ENCODE assay signal across 20 cellular contexts in genomic region chr2:108413731-108414130, GRCh38. TPM values are rescaled to one million over a fixed set of nuclear protein-coding genes. Genes with fewer than 3 reads are reported as not detected.
DNase-seq lines count a peak whose midpoint lies in the region; ATAC-seq and TF ChIP-seq lines count a peak whose summit lies in the region.
"Had no signal": no experiment of that assay in that cellular context is flagged by ENCODE, and none has a peak within 500 bp of the region (broad histone marks: within the 10 kb centered on the region; RNA-seq: fewer than 3 reads in every experiment).

No MANE protein-coding gene starts in this region.

- H2AFZ ChIP-seq in ACC112 (ENCODE audit: low read length, unreplicated experiment) (no peak overlapping the region), PC-9 (no peak overlapping the region)

- no peaks in the 10 kb centered on the region for H3K36me3 Mint-ChIP-seq in activated CD8-positive, alpha-beta T cell treated with anti-CD3 and anti-CD28 coated beads, Interleukin-2, amount 10 ng/mL, durations not matched to agents 7 days and 5 days (ENCODE audit: low read depth)

- CTCF ChIA-PET in PC-9 (lab: Charles Lee) = no interaction called here
- CTCF ChIA-PET in activated CD8-positive, alpha-beta T cell treated with anti-CD3 and anti-CD28 coated beads, Interleukin-2, amount 10 ng/mL, durations not matched to agents 7 days and 5 days (lab: Charles Lee) = no interaction called here

- H3K27me3 Mint-ChIP-seq in activated CD8-positive, alpha-beta T cell treated with anti-CD3 and anti-CD28 coated beads, Interleukin-2, amount 10 ng/mL, durations not matched to agents 7 days and 5 days (ENCODE audit: low read depth) = peaks cover 9% of the 10 kb centered on the region

- POLR2A ChIA-PET in PC-9 (lab: Charles Lee; ENCODE audit: unreplicated experiment) = no interaction called here
- POLR2A ChIA-PET in activated CD8-positive, alpha-beta T cell treated with anti-CD3 and anti-CD28 coated beads, Interleukin-2, amount 10 ng/mL, durations not matched to agents 7 days and 5 days (lab: Charles Lee) = no interaction called here

- peaks cover 12% of the 10 kb centered on the region; the same call in 1 of the 2 replicates for H3F3A ChIP-seq in PC-9 (ENCODE audit: insufficient read depth, low read depth)

- H3K27ac ChIP-seq in ACC112 (ENCODE audit: low read depth, low read length) = peak overlapping the region; percentile 78
- peak overlapping the region; percentile 55 for H3K27ac ChIP-seq in PC-9
- H3K27ac ChIP-seq in breast epithelium = peak overlapping the region; percentile 75 to 84
- H3K27ac ChIP-seq: BLaER1 treated with 17β-estradiol and CSF1 and Interleukin-3, amounts not matched to agents 10 nM and 100 nM had no signal

- H3K9me3 Mint-ChIP-seq in activated CD8-positive, alpha-beta T cell treated with anti-CD3 and anti-CD28 coated beads, Interleukin-2, amount 10 ng/mL, durations not matched to agents 7 days and 5 days (ENCODE audit: insufficient read depth) = no peaks in the 10 kb centered on the region
- H3K9me3 Mint-ChIP-seq: H9 had no signal

- DNase-seq in PC-9 (no peak), breast epithelium (ENCODE audit: low spot score in 2 of 2) (no peak), iris pigment epithelial cell (ENCODE audit: low read depth) (peak; percentile 27), SKM-1 treated with dmso at 0.1 percent for 144 hours (lab: John Stamatoyannopoulos, UW; ENCODE audit: unreplicated experiment) (no peak)
- DNase-seq in activated CD8-positive, alpha-beta T cell treated with anti-CD3 and anti-CD28 coated beads, Interleukin-2, amount 10 ng/mL, durations not matched to agents 7 days and 5 days = no peak
- DNase-seq: 8988T, DND-41, H9, MV-4-11, NCI-H1417 treated with DMSO at 0.1 percent for 48 hours, NCI-H1930, NCI-H2171 treated with DMSO at 0.1 percent for 48 hours, NCI-H446 treated with DMSO at 0.1 percent for 48 hours, NCI-H748 treated with DMSO at 0.1 percent for 48 hours, SK-N-SH had no signal

- H3K9me3 ChIP-seq in PC-9 (ENCODE audit: insufficient read depth, low read depth) = no peaks in the 10 kb centered on the region
- no peaks in the 10 kb centered on the region for H3K9me3 ChIP-seq in breast epithelium
- H3K9me3 ChIP-seq: BLaER1 treated with 17β-estradiol and CSF1 and Interleukin-3, amounts not matched to agents 10 nM and 100 nM; SK-N-SH had no signal

- BruUV-seq in PC-9 (replicated peaks; lab: Mats Ljungman, UMichigan) = no TSS peak

- no peak overlapping the region for H3K4me3 ChIP-seq in ACC112 (ENCODE audit: low read depth, low read length)
- no peak overlapping the region for H3K4me3 ChIP-seq in PC-9
- no peak overlapping the region for H3K4me3 ChIP-seq in breast epithelium
- H3K4me3 ChIP-seq: BLaER1 treated with 17β-estradiol and CSF1 and Interleukin-3, amounts not matched to agents 10 nM and 100 nM had no signal

- no peak for TF ChIP-seq CTCF in PC-9 (conservative IDR thresholded peaks at IDR 0.05)
- no peak for TF ChIP-seq CTCF in breast epithelium (IDR thresholded peaks at IDR 0.05)

- H3K4me2 ChIP-seq in PC-9 = peak overlapping the region; percentile 9; the same call in 1 of the 2 replicates
- H3K4me2 ChIP-seq: BLaER1 treated with 17β-estradiol and CSF1 and Interleukin-3, amounts not matched to agents 10 nM and 100 nM had no signal

- no peaks in the 10 kb centered on the region for H3K9me2 ChIP-seq in PC-9 (ENCODE audit: insufficient read depth)
- H3K9me2 ChIP-seq: SK-N-SH had no signal

- no peak overlapping the region for H3K27ac Mint-ChIP-seq in activated CD8-positive, alpha-beta T cell treated with anti-CD3 and anti-CD28 coated beads, Interleukin-2, amount 10 ng/mL, durations not matched to agents 7 days and 5 days
- H3K27ac Mint-ChIP-seq: H9 had no signal

- intact Hi-C loops in PC-9 (cut with micrococcal nuclease; ENCODE audit: unreplicated experiment) (no loop called here), breast epithelium (cut with DNase I; ENCODE audit: low total_unique reads) (no loop called here)

- H3K4me1 ChIP-seq in ACC112 (ENCODE audit: control insufficient read depth, insufficient read depth, low read length, unreplicated experiment) (peaks cover 23% of the 10 kb centered on the region), PC-9 (replicated peaks; ENCODE audit: insufficient read depth) (peaks cover 13% of the 10 kb centered on the region), breast epithelium (no peaks in the 10 kb centered on the region)
- H3K4me1 ChIP-seq: BLaER1 treated with 17β-estradiol and CSF1 and Interleukin-3, amounts not matched to agents 10 nM and 100 nM had no signal

- no peak for ATAC-seq in GM19452 (IDR thresholded peaks at IDR 0.05; ENCODE audit: unreplicated experiment)
- no peak for ATAC-seq in activated CD8-positive, alpha-beta T cell treated with anti-CD3 and anti-CD28 coated beads, Interleukin-2, amount 10 ng/mL, durations not matched to agents 7 days and 5 days
- no peak for ATAC-seq in GM18517 (IDR thresholded peaks at IDR 0.05; ENCODE audit: unreplicated experiment)
- ATAC-seq: Right ventricle myocardium inferior had no signal

- H3K27me3 ChIP-seq in ACC112 (ENCODE audit: insufficient read depth, low read length) (no peaks in the 10 kb centered on the region), PC-9 (ENCODE audit: insufficient read depth, low read depth) (no peaks in the 10 kb centered on the region), breast epithelium (no peaks in the 10 kb centered on the region)
- H3K27me3 ChIP-seq: BLaER1 treated with 17β-estradiol and CSF1 and Interleukin-3, amounts not matched to agents 10 nM and 100 nM had no signal

- H4K20me1 ChIP-seq in PC-9 (ENCODE audit: insufficient read depth) = no peaks in the 10 kb centered on the region
- H4K20me1 ChIP-seq: BLaER1 treated with 17β-estradiol and CSF1 and Interleukin-3, amounts not matched to agents 10 nM and 100 nM had no signal

- no peaks in the 10 kb centered on the region for H3K79me2 ChIP-seq in ACC112 (ENCODE audit: control insufficient read depth, insufficient read depth, low read length, unreplicated experiment)
- no peaks in the 10 kb centered on the region for H3K79me2 ChIP-seq in PC-9 (ENCODE audit: low read depth)

- no peak overlapping the region for H3K4me3 Mint-ChIP-seq in activated CD8-positive, alpha-beta T cell treated with anti-CD3 and anti-CD28 coated beads, Interleukin-2, amount 10 ng/mL, durations not matched to agents 7 days and 5 days
- H3K4me3 Mint-ChIP-seq: H9 had no signal

- no peaks in the 10 kb centered on the region for H3K4me1 Mint-ChIP-seq in activated CD8-positive, alpha-beta T cell treated with anti-CD3 and anti-CD28 coated beads, Interleukin-2, amount 10 ng/mL, durations not matched to agents 7 days and 5 days (ENCODE audit: low read depth)
- H3K4me1 Mint-ChIP-seq: H9 had no signal

- H3K36me3 ChIP-seq in ACC112 (ENCODE audit: insufficient read depth, low read length) (no peaks in the 10 kb centered on the region), PC-9 (ENCODE audit: low read depth) (no peaks in the 10 kb centered on the region), breast epithelium (no peaks in the 10 kb centered on the region)
- H3K36me3 ChIP-seq: BLaER1 treated with 17β-estradiol and CSF1 and Interleukin-3, amounts not matched to agents 10 nM and 100 nM had no signal

- TF ChIP-seq POLR2A in breast epithelium (IDR thresholded peaks at IDR 0.05) = no peak

RNA-seq across cellular contexts. Expression of gene GCC2, which starts 35.3 kb away (rescaled TPM):
- total RNA-seq in PC-9 (2021) (33.3 and 49.1 TPM in 2 replicates), breast epithelium (10 to 100 TPM; 26.4 to 97.6 (median 63.3) TPM)
- total RNA-seq in activated CD8-positive, alpha-beta T cell treated with anti-CD3 and anti-CD28 coated beads, Interleukin-2, amount 10 ng/mL, durations not matched to agents 7 days and 5 days = 10 to 100 TPM; 38.8 to 41.4 TPM

RNA-seq across cellular contexts. Expression of gene SULT1C4, which starts 36.0 kb away (rescaled TPM):
- total RNA-seq in PC-9 (2021) = not detected in 2 replicates
- total RNA-seq in breast epithelium = 10 to 100 TPM in 1 of 3 donors, 1 to 10 TPM in 2; 1.4 to 19.8 (median 5.9) TPM
- total RNA-seq in activated CD8-positive, alpha-beta T cell treated with anti-CD3 and anti-CD28 coated beads, Interleukin-2, amount 10 ng/mL, durations not matched to agents 7 days and 5 days = not detected
